In the genomic region with DNA sequence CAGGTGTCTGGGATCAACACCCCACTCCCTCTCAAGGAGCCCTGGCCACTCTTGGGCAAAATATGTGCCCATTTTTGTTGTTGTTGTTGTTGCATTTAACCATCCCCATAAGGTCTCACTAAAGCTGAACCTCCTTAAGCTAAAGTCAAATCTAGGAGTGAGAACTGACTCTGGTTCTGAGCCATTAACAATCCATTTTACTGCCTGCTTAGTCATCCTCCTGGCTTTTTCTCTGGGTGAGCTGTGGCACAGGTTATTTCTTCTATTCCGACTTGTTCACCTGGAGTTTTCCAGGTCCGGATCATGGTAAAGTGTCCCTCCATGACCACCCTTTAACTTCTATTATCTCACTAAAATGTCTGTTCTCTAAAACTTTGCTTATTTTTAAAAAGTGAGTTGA, we compare ENCODE assay signal across 12 cellular contexts.
"Had no signal": no experiment of that assay in that cellular context is flagged by ENCODE, and none has a peak within 500 bp of the region (broad histone marks: within the 10 kb centered on the region; RNA-seq: fewer than 3 reads in every experiment).

No MANE protein-coding gene starts in this region.

- ATAC-seq: activated CD4-positive, CD25-positive, alpha-beta regulatory T cell treated with anti-CD3 and anti-CD28 coated beads, Interleukin-2, amount 50 U/mL, for 24 hours; esophagus mucosa; gastrocnemius medialis; left lung had no signal

- H3K36me3 ChIP-seq: ascending aorta, gastrocnemius medialis, left lung, right atrium auricular region, stomach had no signal

- H3K9me3 ChIP-seq: ascending aorta, gastrocnemius medialis, left lung, right atrium auricular region, stomach had no signal

- H3K4me3 ChIP-seq: ascending aorta, gastrocnemius medialis, left lung, right atrium auricular region, stomach had no signal

- H3K27ac ChIP-seq: ascending aorta, gastrocnemius medialis, left lung, right atrium auricular region, stomach had no signal

- DNase-seq: activated naive CD4-positive, alpha-beta T cell; cerebellar nuclear complex; cortex of kidney; gastrocnemius medialis; head of caudate nucleus; left lung; midbrain; stomach had no signal

- H3K4me1 ChIP-seq: ascending aorta, gastrocnemius medialis, left lung, right atrium auricular region, stomach had no signal
